Comparison of ENCODE assay signal across 13 cellular contexts in genomic region chr9:133237271-133237731, GRCh38. TPM values are rescaled to one million over a fixed set of nuclear protein-coding genes. Genes with fewer than 3 reads are reported as not detected.
DNase-seq lines count a peak whose midpoint lies in the region; FAIRE-seq and TF ChIP-seq lines count a peak whose summit lies in the region.
"Had no signal": no experiment of that assay in that cellular context is flagged by ENCODE, and none has a peak within 500 bp of the region (broad histone marks: within the 10 kb centered on the region; RNA-seq: fewer than 3 reads in every experiment).

No MANE protein-coding gene starts in this region.

- no TSS peak for BruUV-seq in endothelial cell of umbilical vein (replicated peaks; lab: Mats Ljungman, UMichigan)

- peaks cover 0 to 1% of the 10 kb centered on the region in 2 experiments for H3K27me3 ChIP-seq in endothelial cell of umbilical vein (ENCODE audit: control insufficient read depth in 2 of 2, insufficient read depth in 2 of 2, low read length in 2 of 2)
- H3K27me3 ChIP-seq: body of pancreas had no signal

- DNase-seq in SW480 (ENCODE audit: low spot score) (peak; percentile 30), endothelial cell of umbilical vein (ENCODE audit: low read depth, low spot score) (peak; percentile 57), lung microvascular endothelial cell (ENCODE audit: low read depth in 2 of 2) (peak; percentile 66 to 81), KBM-7 (no peak), globus pallidus (ENCODE audit: low spot score) (no peak), D341Med (ENCODE audit: low spot score) (no peak)
- DNase-seq in stimulated activated naive CD4-positive, alpha-beta T cell (lab: John Stamatoyannopoulos, UW) = no peak
- DNase-seq: activated CD8-positive, alpha-beta T cell treated with anti-CD3 and anti-CD28 coated beads, Interleukin-2, amount 10 ng/mL, durations not matched to agents 7 days and 5 days; body of pancreas; stimulated activated CD4-positive, alpha-beta T cell treated with anti-CD3 and anti-CD28 coated beads, Interleukin-12 subunit alpha, Interleukin-12 subunit beta, amount 100 ng/mL, for 4 hours; stimulated activated naive B cell treated with anti-CD40 and anti-IgM and Interleukin-4, amounts not matched to agents 10 μg/mL and 1 μg/mL and 100 μg/mL, for 72 hours had no signal

- peak overlapping the region; percentile 51 for H2AFZ ChIP-seq in endothelial cell of umbilical vein (ENCODE audit: low read depth, low read length)

- in situ Hi-C loops in KBM-7 (cut with MboI; ENCODE audit: low pct_unique_long_range_greater_than_20kb, low sequenced_read_pairs) = no loop called here

- dilution Hi-C loops in endothelial cell of umbilical vein (cut with MboI; ENCODE audit: extremely low pct_ligation_motif_present, low sequenced_read_pairs) = no loop called here

- H3K9ac ChIP-seq in endothelial cell of umbilical vein (replicated peaks; ENCODE audit: extremely low read depth, insufficient read depth, low read length) = no peak overlapping the region

- H3K4me2 ChIP-seq in endothelial cell of umbilical vein (ENCODE audit: insufficient read depth, low read length) = peak overlapping the region; percentile 3

- H3K79me2 ChIP-seq in endothelial cell of umbilical vein (ENCODE audit: control insufficient read depth, insufficient read depth, low read length) = no peaks in the 10 kb centered on the region

- TF ChIP-seq CTCF in endothelial cell of umbilical vein (IDR thresholded peaks at IDR 0.05; ENCODE audit: extremely low read depth in 1 of 2, insufficient read depth in 1 of 2, low read depth in 1 of 2, low read length in 2 of 2) = no peak

- TF ChIP-seq POLR2A in endothelial cell of umbilical vein (IDR thresholded peaks at IDR 0.05; ENCODE audit: low read depth, low read length) = no peak

- no peaks in the 10 kb centered on the region for H4K20me1 ChIP-seq in endothelial cell of umbilical vein (replicated peaks; ENCODE audit: control insufficient read depth, extremely low read depth, insufficient read depth, low read length)

- intact Hi-C loops in endothelial cell of umbilical vein (cut with micrococcal nuclease) = no loop called here

- H3K4me3 ChIP-seq in endothelial cell of umbilical vein (replicated peaks in 1 of 3; ENCODE audit: insufficient read depth in 1 of 3, low read depth in 1 of 3, low read length in 3 of 3) = no peak overlapping the region
- H3K4me3 ChIP-seq: body of pancreas, SK-N-MC had no signal

- FAIRE-seq in endothelial cell of umbilical vein (lab: Jason Lieb, UNC) = peak; percentile 70

- POLR2A ChIA-PET in endothelial cell of umbilical vein (lab: Charles Lee) = interaction anchor here (0.6 kb wide), 1 partner anchor 98 kb away, joined by 3 read pairs; the partner anchor contains the start of gene SURF6

- H3K27ac ChIP-seq in endothelial cell of umbilical vein (ENCODE audit: insufficient read depth, low read depth, low read length) (peak overlapping the region; percentile 15), temporal lobe (ENCODE audit: low read depth, low read length) (peak overlapping the region; percentile 77)
- H3K27ac ChIP-seq: SK-N-MC had no signal

- H3K36me3 ChIP-seq in endothelial cell of umbilical vein (ENCODE audit: control insufficient read depth in 2 of 2, extremely low read depth in 1 of 2, insufficient read depth in 2 of 2, low read length in 2 of 2) = no peaks in the 10 kb centered on the region

- H3K4me1 ChIP-seq in endothelial cell of umbilical vein (ENCODE audit: control insufficient read depth, extremely low read depth, insufficient read depth, low read length) = peaks cover 19% of the 10 kb centered on the region

- CTCF ChIA-PET in endothelial cell of umbilical vein (lab: Charles Lee) = interaction anchor here (1.2 to 4.4 kb wide), 4 partner anchors 20 to 249 kb away, joined by 3 to 42 read pairs (median 12); no protein-coding TSS in a partner anchor

- H3K9me3 ChIP-seq in endothelial cell of umbilical vein (replicated peaks; ENCODE audit: control insufficient read depth, insufficient read depth, low read length) = no peaks in the 10 kb centered on the region
- H3K9me3 ChIP-seq: body of pancreas had no signal

- H3K9me1 ChIP-seq in endothelial cell of umbilical vein (replicated peaks; ENCODE audit: control insufficient read depth, extremely low read depth, insufficient read depth, low read length) = no peaks in the 10 kb centered on the region

TF ChIP-seq in endothelial cell of umbilical vein, 7 proteins besides CTCF, POLR2A, EP300 and RAD21:
- TF ChIP-seq MYC (IDR thresholded peaks at IDR 0.05; ENCODE audit: low read depth, low read length) (no peak), EZH2 (IDR thresholded peaks at IDR 0.05; ENCODE audit: borderline replicate concordance, low read depth, low read length, severe bottlenecking) (no peak), POLR2AphosphoS5 (IDR thresholded peaks at IDR 0.05; ENCODE audit: insufficient read depth, low read depth, low read length) (no peak), GATA2 (IDR thresholded peaks at IDR 0.05; ENCODE audit: insufficient read depth, insufficient read length, low read depth, low read length) (no peak), JUN (IDR thresholded peaks at IDR 0.05; ENCODE audit: borderline replicate concordance, insufficient read depth, insufficient read length, low read depth) (no peak), FOS (IDR thresholded peaks at IDR 0.05; ENCODE audit: borderline replicate concordance, insufficient read depth, low read length) (no peak)
- TF ChIP-seq, protein P1, sequence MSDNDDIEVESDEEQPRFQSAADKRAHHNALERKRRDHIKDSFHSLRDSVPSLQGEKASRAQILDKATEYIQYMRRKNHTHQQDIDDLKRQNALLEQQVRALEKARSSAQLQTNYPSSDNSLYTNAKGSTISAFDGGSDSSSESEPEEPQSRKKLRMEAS (IDR thresholded peaks at IDR 0.05; ENCODE audit: insufficient read depth, insufficient read length) = no peak

RNA-seq across cellular contexts. Expression of gene OBP2B, which starts 28.3 kb away (rescaled TPM):
- total RNA-seq in endothelial cell of umbilical vein (not detected in 2 replicates), lung microvascular endothelial cell (not detected in 2 replicates), temporal lobe (not detected)
- polyA plus RNA-seq in endothelial cell of umbilical vein = not detected in 2 replicates
- polyA plus RNA-seq in endothelial cell of umbilical vein (2011; cell fraction: cytosol; rRNA removed) = not detected in 2 replicates
- not detected in 2 replicates for polyA plus RNA-seq in endothelial cell of umbilical vein (2011; cell fraction: nucleus; rRNA removed)
- not detected in 2 replicates for polyA plus RNA-seq in endothelial cell of umbilical vein (2012)
- polyA minus RNA-seq in endothelial cell of umbilical vein = not detected in 2 replicates
- polyA minus RNA-seq in endothelial cell of umbilical vein (2011; cell fraction: cytosol; rRNA and poly(A)+ RNA removed) = not detected
- polyA minus RNA-seq in endothelial cell of umbilical vein (2011; cell fraction: nucleus; rRNA and poly(A)+ RNA removed) = not detected in 2 replicates
- total RNA-seq: activated CD8-positive, alpha-beta T cell treated with anti-CD3 and anti-CD28 coated beads, Interleukin-2, amount 10 ng/mL, durations not matched to agents 7 days and 5 days; body of pancreas had no signal

RNA-seq across cellular contexts. Expression of gene ABO, which starts 37.7 kb away (rescaled TPM):
- total RNA-seq in endothelial cell of umbilical vein (not detected in 2 replicates), lung microvascular endothelial cell (0.22 and 0.79 TPM in 2 replicates), temporal lobe (not detected)
- not detected in 2 replicates for polyA plus RNA-seq in endothelial cell of umbilical vein
- not detected in 2 replicates for polyA plus RNA-seq in endothelial cell of umbilical vein (2011; cell fraction: cytosol; rRNA removed)
- polyA plus RNA-seq in endothelial cell of umbilical vein (2011; cell fraction: nucleus; rRNA removed) = not detected in 2 replicates
- not detected in 2 replicates for polyA plus RNA-seq in endothelial cell of umbilical vein (2012)
- polyA minus RNA-seq in endothelial cell of umbilical vein = 0.56 and 1.4 TPM in 2 replicates
- polyA minus RNA-seq in endothelial cell of umbilical vein (2011; cell fraction: cytosol; rRNA and poly(A)+ RNA removed) = 0.92 TPM
- polyA minus RNA-seq in endothelial cell of umbilical vein (2011; cell fraction: nucleus; rRNA and poly(A)+ RNA removed) = not detected in 2 replicates
- total RNA-seq: activated CD8-positive, alpha-beta T cell treated with anti-CD3 and anti-CD28 coated beads, Interleukin-2, amount 10 ng/mL, durations not matched to agents 7 days and 5 days had no signal

Comparison
In these comparisons a context has a peak if more than half of its experiments do, and no peak if none do; other contexts are left out.
1. DNase-seq: peak in SW480 (single experiment), endothelial cell of umbilical vein (single experiment) and lung microvascular endothelial cell (2 of 2); none in KBM-7 (single experiment), globus pallidus (single experiment), D341Med (single experiment) and stimulated activated naive CD4-positive, alpha-beta T cell (0 of 6).